ENCODE assay signal across 8 cellular contexts in genomic region chr18:13136689-13137040, GRCh38.
DNase-seq lines count a peak whose midpoint lies in the region; ATAC-seq and TF ChIP-seq lines count a peak whose summit lies in the region.

No MANE protein-coding gene starts in this region.

- no peaks in the 10 kb centered on the region for H4K20me1 ChIP-seq in IMR-90 (ENCODE audit: insufficient read depth, low read length)

- H3K4me1 ChIP-seq in IMR-90 (ENCODE audit: control insufficient read depth, insufficient read depth, low read length) (no peaks in the 10 kb centered on the region), thymus (ENCODE audit: control insufficient read depth, insufficient read depth, low read length) (peaks cover 2% of the 10 kb centered on the region)

- no peak for TF ChIP-seq RAD21 in IMR-90 (IDR thresholded peaks at IDR 0.05; ENCODE audit: low read length)

- H3K4me3 ChIP-seq in IMR-90 (ENCODE audit: insufficient read depth, low read depth, low read length) (peak overlapping the region; percentile 53), cardiac fibroblast (replicated peaks in 1 of 2; ENCODE audit: low read depth in 2 of 2, low read length in 2 of 2) (peak overlapping the region; percentile 57 to 59), lower leg skin (ENCODE audit: low read depth, poor library complexity, severe bottlenecking) (peak overlapping the region; percentile 39), thymus (ENCODE audit: low read length) (peak overlapping the region; percentile 70)

- no peak overlapping the region for H2AK5ac ChIP-seq in IMR-90 (ENCODE audit: low read depth, low read length)

- 5% methylated on average over 12 of the region's 35 CpGs; no CpG with 5 or more reads in 1 of the 2 experiments for WGBS in IMR-90 (ENCODE audit: extremely low coverage in 2 of 2, insufficient read length in 1 of 2), 2 experiments
- 0 to 2% methylated on average over 9 to 21 of the region's 35 CpGs for WGBS in lower leg skin, 2 donors
- WGBS in thymus = 34% methylated on average over 35 of the region's 35 CpGs

- no peak overlapping the region for H4K8ac ChIP-seq in IMR-90 (ENCODE audit: low read depth in 2 of 2, low read length in 2 of 2)

- H3K36me3 Mint-ChIP-seq in activated T-cell treated with anti-CD3 and anti-CD28 coated beads, Interleukin-2, amount 50 U/mL, for 24 hours (ENCODE audit: low read depth) = peaks cover 3% of the 10 kb centered on the region
- peaks cover 5% of the 10 kb centered on the region for H3K36me3 Mint-ChIP-seq in T-helper 2 cell treated with Interferon-gamma antibody and Interleukin-4, amounts not matched to agents 5 μg/mL and 100 μg/mL, for 36 hours (ENCODE audit: low read depth)

- TF ChIP-seq CTCF in IMR-90 (conservative IDR thresholded peaks at IDR 0.05; ENCODE audit: low read depth, low read length) (no peak), cardiac fibroblast (IDR thresholded peaks at IDR 0.05; ENCODE audit: low read depth, low read length) (no peak), lower leg skin (IDR thresholded peaks at IDR 0.05) (no peak)

- H2BK120ac ChIP-seq in IMR-90 (ENCODE audit: low read depth, low read length) = no peak overlapping the region

- H3K56ac ChIP-seq in IMR-90 (ENCODE audit: extremely low read depth, insufficient read depth, low read length) = no peak overlapping the region

- H3K23ac ChIP-seq in IMR-90 (ENCODE audit: low read depth, low read length) = no peak overlapping the region

- H3K9me3 ChIP-seq in IMR-90 (ENCODE audit: control insufficient read depth, insufficient read depth, low read length) (no peaks in the 10 kb centered on the region; the same call in 1 of the 2 replicates), thymus (ENCODE audit: control insufficient read depth) (no peaks in the 10 kb centered on the region)

- H3K27me3 ChIP-seq in IMR-90 (ENCODE audit: control insufficient read depth, insufficient read depth, low read length) = peaks cover 3% of the 10 kb centered on the region
- H3K27me3 ChIP-seq in thymus (ENCODE audit: control insufficient read depth, insufficient read depth) = no peaks in the 10 kb centered on the region

- H3K79me1 ChIP-seq in IMR-90 (ENCODE audit: low read depth in 1 of 2, low read length in 2 of 2) = no peaks in the 10 kb centered on the region

- H4K91ac ChIP-seq in IMR-90 (ENCODE audit: insufficient read depth, low read depth, low read length) = no peak overlapping the region

- no peak overlapping the region for H3K4ac ChIP-seq in IMR-90 (ENCODE audit: low read depth, low read length)

- H3K4me2 ChIP-seq in IMR-90 (ENCODE audit: low read depth, low read length) = peak overlapping the region; percentile 77

- H3K36me3 ChIP-seq in IMR-90 (ENCODE audit: control insufficient read depth, insufficient read depth, low read length) (no peaks in the 10 kb centered on the region), thymus (ENCODE audit: control insufficient read depth, insufficient read depth) (peaks cover 12% of the 10 kb centered on the region)

- H2BK15ac ChIP-seq in IMR-90 (ENCODE audit: low read depth, low read length) = no peak overlapping the region

- H3K4me1 Mint-ChIP-seq in activated T-cell treated with anti-CD3 and anti-CD28 coated beads, Interleukin-2, amount 50 U/mL, for 24 hours (ENCODE audit: low read depth) = peaks cover 32% of the 10 kb centered on the region
- H3K4me1 Mint-ChIP-seq in T-helper 2 cell treated with Interferon-gamma antibody and Interleukin-4, amounts not matched to agents 5 μg/mL and 100 μg/mL, for 36 hours (ENCODE audit: low read depth) = peaks cover 21% of the 10 kb centered on the region

- no peak overlapping the region for H4K5ac ChIP-seq in IMR-90 (ENCODE audit: low read depth, low read length)

- no peak overlapping the region for H3K18ac ChIP-seq in IMR-90 (ENCODE audit: low read depth, low read length)

- CTCF ChIA-PET in IMR-90 (lab: Yijun Ruan, JAX) = no interaction called here

- H3K9me3 Mint-ChIP-seq in activated T-cell treated with anti-CD3 and anti-CD28 coated beads, Interleukin-2, amount 50 U/mL, for 24 hours = no peaks in the 10 kb centered on the region
- peaks cover 5% of the 10 kb centered on the region for H3K9me3 Mint-ChIP-seq in T-helper 2 cell treated with Interferon-gamma antibody and Interleukin-4, amounts not matched to agents 5 μg/mL and 100 μg/mL, for 36 hours

- H3K27me3 Mint-ChIP-seq in activated T-cell treated with anti-CD3 and anti-CD28 coated beads, Interleukin-2, amount 50 U/mL, for 24 hours = peaks cover 11% of the 10 kb centered on the region
- H3K27me3 Mint-ChIP-seq in T-helper 2 cell treated with Interferon-gamma antibody and Interleukin-4, amounts not matched to agents 5 μg/mL and 100 μg/mL, for 36 hours (ENCODE audit: low read depth) = peaks cover 15% of the 10 kb centered on the region

- peak overlapping the region; percentile 81 for H3K4me3 Mint-ChIP-seq in activated T-cell treated with anti-CD3 and anti-CD28 coated beads, Interleukin-2, amount 50 U/mL, for 24 hours
- H3K4me3 Mint-ChIP-seq in T-helper 2 cell treated with Interferon-gamma antibody and Interleukin-4, amounts not matched to agents 5 μg/mL and 100 μg/mL, for 36 hours = no peak overlapping the region

- dilution Hi-C loops in IMR-90 (cut with HindIII; ENCODE audit: low sequenced_read_pairs, unreplicated experiment) = no loop called here

- H3K9ac ChIP-seq in IMR-90 (ENCODE audit: low read depth, low read length) = peak overlapping the region; percentile 21; the same call in 1 of the 2 replicates

- peak overlapping the region; percentile 75 for H3K27ac Mint-ChIP-seq in activated T-cell treated with anti-CD3 and anti-CD28 coated beads, Interleukin-2, amount 50 U/mL, for 24 hours
- no peak overlapping the region for H3K27ac Mint-ChIP-seq in T-helper 2 cell treated with Interferon-gamma antibody and Interleukin-4, amounts not matched to agents 5 μg/mL and 100 μg/mL, for 36 hours

- BruUV-seq in IMR-90 (replicated peaks; lab: Mats Ljungman, UMichigan) = no TSS peak

- intact Hi-C loops in IMR-90 (cut with micrococcal nuclease) (no loop called here), lower leg skin (cut with DNase I; ENCODE audit: low total_unique reads) (no loop called here)

- peak; percentile 64 for DNase-seq in activated T-cell treated with anti-CD3 and anti-CD28 coated beads, Interleukin-2, amount 50 U/mL, for 24 hours
- no peak for DNase-seq in activated T-cell treated with anti-CD3 and anti-CD28 coated beads, Interleukin-2, amount 50 U/mL, for 48 hours
- no peak for DNase-seq in IMR-90
- peak in 1 of 2 donors; percentile 16 for DNase-seq in cardiac fibroblast (ENCODE audit: low read depth in 2 of 2)
- DNase-seq in lower leg skin (ENCODE audit: low spot score in 2 of 2) = no peak
- DNase-seq in CD1c-positive myeloid dendritic cell (ENCODE audit: extremely low spot score) = no peak
- DNase-seq in T-helper 2 cell treated with Interferon-gamma antibody and Interleukin-4, amounts not matched to agents 5 μg/mL and 100 μg/mL, for 36 hours (ENCODE audit: low spot score) = no peak

- no peak overlapping the region for H2BK5ac ChIP-seq in IMR-90 (ENCODE audit: low read depth, low read length, poor library complexity, severe bottlenecking)

- no peaks in the 10 kb centered on the region; the same call in 1 of the 2 replicates for H3K9me1 ChIP-seq in IMR-90 (ENCODE audit: insufficient read depth, low read length)

- no peak overlapping the region for H2BK20ac ChIP-seq in IMR-90 (ENCODE audit: low read depth, low read length)

- no peak overlapping the region for H3K14ac ChIP-seq in IMR-90 (replicated peaks; ENCODE audit: low read depth, low read length)

- peak; percentile 59 for ATAC-seq in IMR-90 (ENCODE audit: low read depth)

- POLR2A ChIA-PET in IMR-90 (lab: Charles Lee; ENCODE audit: unreplicated experiment) = no interaction called here

- TF ChIP-seq POLR2A in IMR-90 (IDR thresholded peaks at IDR 0.05; ENCODE audit: low read depth, low read length) = no peak
- TF ChIP-seq POLR2A in lower leg skin (IDR thresholded peaks at IDR 0.05) = no peak

- peak overlapping the region; percentile 89 for H2AFZ ChIP-seq in IMR-90 (replicated peaks; ENCODE audit: low read length, poor library complexity)

- H3K27ac ChIP-seq in IMR-90 (ENCODE audit: insufficient read depth, low read length) = no peak overlapping the region
- H3K27ac ChIP-seq in thymus (ENCODE audit: low read depth) = peak overlapping the region; percentile 60

- in situ Hi-C loops in IMR-90 (cut with MboI; ENCODE audit: low sequenced_read_pairs) = no loop called here

- no peak overlapping the region for H2AK9ac ChIP-seq in IMR-90 (replicated peaks; ENCODE audit: low read depth, low read length, poor library complexity)

TF ChIP-seq in IMR-90, 13 proteins besides CTCF, POLR2A, EP300 and RAD21 (continues in another document):
- TF ChIP-seq NFE2L2 (IDR thresholded peaks at IDR 0.05; ENCODE audit: low read depth, low read length) (no peak), CHD1 (IDR thresholded peaks at IDR 0.05; ENCODE audit: low read depth, low read length) (no peak), ELK1 (IDR thresholded peaks at IDR 0.05; ENCODE audit: borderline replicate concordance, low read depth, low read length) (no peak), FOS (IDR thresholded peaks at IDR 0.05; ENCODE audit: low read depth, low read length) (no peak), MXI1 (IDR thresholded peaks at IDR 0.05; ENCODE audit: borderline replicate concordance, low read depth, low read length) (no peak), MAFK (IDR thresholded peaks at IDR 0.05; ENCODE audit: low read depth, low read length) (no peak), SMC3 (IDR thresholded peaks at IDR 0.05; ENCODE audit: low read depth, low read length) (no peak), BHLHE40 (IDR thresholded peaks at IDR 0.05; ENCODE audit: low read depth, low read length) (no peak), MAZ (IDR thresholded peaks at IDR 0.05; ENCODE audit: borderline replicate concordance, low read depth, low read length) (no peak), CEBPB (IDR thresholded peaks at IDR 0.05; ENCODE audit: low read depth, low read length) (no peak), USF2 (IDR thresholded peaks at IDR 0.05; ENCODE audit: low read depth, low read length) (no peak)
